In the genomic region with DNA sequence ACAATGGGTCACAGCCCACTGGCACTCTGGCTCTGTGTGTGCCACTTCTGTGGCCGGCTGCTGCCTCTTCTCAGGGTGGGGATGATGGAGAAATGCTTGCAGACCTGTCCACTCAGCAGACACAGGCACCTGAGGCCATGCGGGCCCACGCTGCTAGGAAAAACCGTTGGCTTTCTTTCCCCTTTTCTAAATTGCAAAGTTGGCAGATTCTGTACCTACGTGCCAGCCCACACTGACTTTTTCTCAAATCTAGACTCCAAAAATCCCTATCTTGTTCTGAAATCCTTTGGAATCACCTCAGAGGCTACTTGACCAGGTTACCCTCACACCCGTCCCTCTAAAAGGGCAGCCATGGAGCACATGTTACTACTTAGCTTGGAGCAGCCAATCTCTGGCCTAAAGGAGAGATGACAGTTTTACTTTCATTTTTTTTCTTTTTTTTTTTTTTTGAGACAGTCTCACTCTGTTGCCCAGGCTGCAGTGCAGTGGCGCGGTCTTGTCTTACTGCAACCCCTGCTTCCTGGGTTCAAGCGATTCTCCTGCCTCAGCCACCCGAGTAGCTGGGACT, we compare ENCODE assay signal across 13 cellular contexts.
DNase-seq lines count a peak whose midpoint lies in the region; ATAC-seq, FAIRE-seq and TF ChIP-seq lines count a peak whose summit lies in the region.
"Had no signal": no experiment of that assay in that cellular context is flagged by ENCODE, and none has a peak within 500 bp of the region (broad histone marks: within the 10 kb centered on the region; RNA-seq: fewer than 3 reads in every experiment).

No MANE protein-coding gene starts in this region.

- no peaks in the 10 kb centered on the region for H3K9me3 ChIP-seq in HepG2 (ENCODE audit: low read length)
- H3K9me3 ChIP-seq in right lobe of liver, result no peaks in the 10 kb centered on the region
- no peaks in the 10 kb centered on the region for H3K9me3 ChIP-seq in OCI-LY1 (ENCODE audit: low read length)
- H3K9me3 ChIP-seq in esophagus muscularis mucosa, result no peaks in the 10 kb centered on the region
- H3K9me3 ChIP-seq in uterus, result no peaks in the 10 kb centered on the region
- no peaks in the 10 kb centered on the region for H3K9me3 ChIP-seq in thyroid gland
- H3K9me3 ChIP-seq: upper lobe of right lung had no signal

- no peak overlapping the region for H3K27ac ChIP-seq in HepG2 (ENCODE audit: extremely low read length, insufficient read depth, low read length)
- H3K27ac ChIP-seq in right lobe of liver, result no peak overlapping the region
- peak overlapping the region; percentile 75 for H3K27ac ChIP-seq in OCI-LY1 (ENCODE audit: low read depth, low read length, poor library complexity, severe bottlenecking)
- H3K27ac ChIP-seq in esophagus muscularis mucosa (replicated peaks in 1 of 4), result peak overlapping the region; percentile 76 to 96 (median 91)
- peak overlapping the region; percentile 4 to 43 for H3K27ac ChIP-seq in uterus
- no peak overlapping the region for H3K27ac ChIP-seq in thyroid gland
- H3K27ac ChIP-seq: cardiac muscle cell, upper lobe of right lung had no signal

- CTCF ChIA-PET in HepG2 (lab: Yijun Ruan, JAX; ENCODE audit: low intra/inter-chr PET ratio, low total read pairs), result no interaction called here

- H3K4me3 ChIP-seq in HepG2 (replicated peaks in 1 of 3; ENCODE audit: insufficient read depth in 1 of 3, low read depth in 2 of 3, low read length in 3 of 3) (no peak overlapping the region), right lobe of liver (no peak overlapping the region), OCI-LY1 (ENCODE audit: low read depth, low read length, poor library complexity, severe bottlenecking) (no peak overlapping the region), esophagus muscularis mucosa (peak overlapping the region in 1 of 4 donors; percentile 3), uterus (no peak overlapping the region), thyroid gland (replicated peaks in 1 of 3) (no peak overlapping the region)
- H3K4me3 ChIP-seq: cardiac muscle cell, upper lobe of right lung had no signal

- no peak for DNase-seq in HepG2 (ENCODE audit: low spot score)
- DNase-seq in right lobe of liver, result no peak
- no peak for DNase-seq in esophagus muscularis mucosa (ENCODE audit: extremely low spot score)
- DNase-seq in uterus, result no peak
- no peak for DNase-seq in thyroid gland
- no peak for DNase-seq in stimulated activated CD4-positive, alpha-beta T cell treated with anti-CD3 and anti-CD28 coated beads, Interleukin-2, amount 100 ng/mL, for 24 hours
- DNase-seq in D721Med (ENCODE audit: insufficient read length, low spot score), result no peak
- DNase-seq: AML-193, NCI-H2171, OCI-M1, upper lobe of right lung had no signal

- ATAC-seq in HepG2 (no peak), right lobe of liver (no peak)
- ATAC-seq: upper lobe of right lung had no signal

- 98% methylated on average over 10 of the region's 10 CpGs for WGBS in HepG2 (ENCODE audit: low lambda C conversion rate)
- 77% methylated on average over 8 of the region's 10 CpGs for WGBS in right lobe of liver (ENCODE audit: insufficient coverage, low coverage, low lambda C conversion rate, missing lambda C conversion rate)
- WGBS in esophagus muscularis mucosa, result 70% methylated on average over 10 of the region's 10 CpGs
- WGBS in thyroid gland, 2 donors, result 82 to 87% methylated on average over 10 of the region's 10 CpGs

- BruUV-seq in HepG2 (replicated peaks; lab: Mats Ljungman, UMichigan), result no TSS peak

- H3K79me2 ChIP-seq in HepG2 (ENCODE audit: insufficient read depth, low read length) (peaks cover under 1% of the 10 kb centered on the region), OCI-LY1 (ENCODE audit: insufficient read depth, low read length) (no peaks in the 10 kb centered on the region)

- H3K36me3 ChIP-seq in HepG2 (replicated peaks in 1 of 2; ENCODE audit: control insufficient read depth in 1 of 2, insufficient read depth in 2 of 2, low read length in 2 of 2) (peaks cover 10 to 36% of the 10 kb centered on the region in 2 experiments; a peak in 4 of 5 replicates), right lobe of liver (peaks cover 0 to 9% (median 0%) of the 10 kb centered on the region in 4 donors), OCI-LY1 (ENCODE audit: insufficient read depth, low read length) (peaks cover 18% of the 10 kb centered on the region), esophagus muscularis mucosa (peaks cover 0 to 23% (median 6%) of the 10 kb centered on the region in 4 donors), uterus (no peaks in the 10 kb centered on the region), thyroid gland (peaks cover 0 to 6% of the 10 kb centered on the region in 2 donors)

- H4K20me1 ChIP-seq in HepG2 (ENCODE audit: insufficient read depth, low read length), result no peaks in the 10 kb centered on the region
- H4K20me1 ChIP-seq in OCI-LY1 (ENCODE audit: insufficient read depth, low read length), result no peaks in the 10 kb centered on the region

- no peaks in the 10 kb centered on the region for H3K9me2 ChIP-seq in OCI-LY1 (ENCODE audit: low read depth, low read length)

- no peak for TF ChIP-seq POLR2A in HepG2 (IDR thresholded peaks at IDR 0.05; ENCODE audit: insufficient read depth in 1 of 2, low read depth in 2 of 2, low read length in 2 of 2)
- TF ChIP-seq POLR2A in right lobe of liver (IDR thresholded peaks at IDR 0.05), result no peak
- no peak for TF ChIP-seq POLR2A in esophagus muscularis mucosa (IDR thresholded peaks at IDR 0.05; ENCODE audit: low read depth)
- no peak for TF ChIP-seq POLR2A in uterus (IDR thresholded peaks at IDR 0.05)
- no peak for TF ChIP-seq POLR2A in thyroid gland (IDR thresholded peaks at IDR 0.05)

- in situ Hi-C loops in HepG2 (cut with HindIII; ENCODE audit: extremely low pct_ligation_motif_present, low pct_unique_long_range_greater_than_20kb), result no loop called here

- H3K4me2 ChIP-seq in HepG2 (ENCODE audit: low read depth, low read length), result no peak overlapping the region
- H3K4me2 ChIP-seq in OCI-LY1 (ENCODE audit: low read length), result peak overlapping the region; percentile 6; the same call in 1 of the 2 replicates

- no peak for TF ChIP-seq CTCF in HepG2 (CRISPR knock-in tag; IDR thresholded peaks at IDR 0.05)
- no peak for TF ChIP-seq CTCF in right lobe of liver (IDR thresholded peaks at IDR 0.05)
- TF ChIP-seq CTCF in OCI-LY1 (IDR thresholded peaks at IDR 0.05; ENCODE audit: low read length), result no peak
- no peak for TF ChIP-seq CTCF in esophagus muscularis mucosa (IDR thresholded peaks at IDR 0.05)
- TF ChIP-seq CTCF in uterus (IDR thresholded peaks at IDR 0.05), result no peak
- no peak for TF ChIP-seq CTCF in thyroid gland (IDR thresholded peaks at IDR 0.05)
- no peak for TF ChIP-seq CTCF in D721Med (IDR thresholded peaks at IDR 0.05; ENCODE audit: insufficient read depth, missing control alignments)

- TF ChIP-seq RAD21 in HepG2 (CRISPR knock-in tag; IDR thresholded peaks at IDR 0.05), result no peak

- intact Hi-C loops in HepG2 (cut with micrococcal nuclease; ENCODE audit: unreplicated experiment), result no loop called here
- intact Hi-C loops in right lobe of liver (cut with DNase I), result no loop called here
- intact Hi-C loops in esophagus muscularis mucosa (cut with DNase I), result loop anchor here (10.0 kb wide), 1 partner anchor 317 kb away; no protein-coding TSS in a partner anchor
- intact Hi-C loops in uterus (cut with DNase I; ENCODE audit: low total_unique reads), result no loop called here
- intact Hi-C loops in thyroid gland (cut with DNase I), result no loop called here

- H3K9ac ChIP-seq in HepG2 (ENCODE audit: insufficient read depth, low read depth, low read length), result no peak overlapping the region
- H3K9ac ChIP-seq in OCI-LY1 (ENCODE audit: low read length), result peak overlapping the region; percentile 26; the same call in 1 of the 2 replicates

- no peak overlapping the region for H2AFZ ChIP-seq in HepG2 (ENCODE audit: low read length)
- no peak overlapping the region for H2AFZ ChIP-seq in OCI-LY1 (ENCODE audit: low read length)

- no peak for TF ChIP-seq EP300 in HepG2 (IDR thresholded peaks at IDR 0.05; ENCODE audit: low read depth in 2 of 2, low read length in 2 of 2)
- no peak for TF ChIP-seq EP300 in HepG2 (CRISPR knock-in tag; IDR thresholded peaks at IDR 0.05; ENCODE audit: borderline replicate concordance)
- no peak for TF ChIP-seq EP300 in esophagus muscularis mucosa (IDR thresholded peaks at IDR 0.05)

- FAIRE-seq in HepG2 (lab: Jason Lieb, UNC), result no peak
- no peak for FAIRE-seq in D721Med (lab: Jason Lieb, UNC)

- POLR2A ChIA-PET in HepG2 (lab: Yijun Ruan, JAX), result no interaction called here

- H3K4me1 ChIP-seq in HepG2 (ENCODE audit: insufficient read depth, low read length) (no peaks in the 10 kb centered on the region), right lobe of liver (peaks cover 0 to 11% (median 0%) of the 10 kb centered on the region in 4 donors), OCI-LY1 (ENCODE audit: insufficient read depth, low read length, severe bottlenecking) (peaks cover 95% of the 10 kb centered on the region), esophagus muscularis mucosa (peaks cover 53 to 100% (median 100%) of the 10 kb centered on the region in 4 donors), uterus (peaks cover 22 to 23% of the 10 kb centered on the region in 2 donors), thyroid gland (peaks cover 5% of the 10 kb centered on the region in 2 donors)

- H3F3A ChIP-seq in OCI-LY1 (ENCODE audit: insufficient read depth, low read length), result no peaks in the 10 kb centered on the region; the same call in 1 of the 2 replicates

- H3K27me3 ChIP-seq in HepG2 (ENCODE audit: control insufficient read depth in 1 of 2, insufficient read depth in 2 of 2, low read length in 2 of 2) (no peaks in the 10 kb centered on the region), right lobe of liver (no peaks in the 10 kb centered on the region), OCI-LY1 (ENCODE audit: insufficient read depth, low read length) (no peaks in the 10 kb centered on the region), esophagus muscularis mucosa (no peaks in the 10 kb centered on the region), uterus (no peaks in the 10 kb centered on the region), thyroid gland (no peaks in the 10 kb centered on the region)
- H3K27me3 ChIP-seq: cardiac muscle cell, upper lobe of right lung had no signal

TF ChIP-seq in HepG2, 621 proteins besides CTCF, POLR2A, EP300 and RAD21 (continues in another document):
- TF ChIP-seq MAFK (conservative IDR thresholded peaks at IDR 0.05 in 1 of 2, IDR thresholded peaks at IDR 0.05 in 1 of 2; ENCODE audit: low read length in 2 of 2), result peak; percentile 70 to 77
- TF ChIP-seq, protein P1, sequence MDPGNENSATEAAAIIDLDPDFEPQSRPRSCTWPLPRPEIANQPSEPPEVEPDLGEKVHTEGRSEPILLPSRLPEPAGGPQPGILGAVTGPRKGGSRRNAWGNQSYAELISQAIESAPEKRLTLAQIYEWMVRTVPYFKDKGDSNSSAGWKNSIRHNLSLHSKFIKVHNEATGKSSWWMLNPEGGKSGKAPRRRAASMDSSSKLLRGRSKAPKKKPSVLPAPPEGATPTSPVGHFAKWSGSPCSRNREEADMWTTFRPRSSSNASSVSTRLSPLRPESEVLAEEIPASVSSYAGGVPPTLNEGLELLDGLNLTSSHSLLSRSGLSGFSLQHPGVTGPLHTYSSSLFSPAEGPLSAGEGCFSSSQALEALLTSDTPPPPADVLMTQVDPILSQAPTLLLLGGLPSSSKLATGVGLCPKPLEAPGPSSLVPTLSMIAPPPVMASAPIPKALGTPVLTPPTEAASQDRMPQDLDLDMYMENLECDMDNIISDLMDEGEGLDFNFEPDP (CRISPR knock-in tag; conservative IDR thresholded peaks at IDR 0.05), result no peak
- TF ChIP-seq RBM39 (IDR thresholded peaks at IDR 0.05; ENCODE audit: low read depth, low read length, poor library complexity, severe bottlenecking), result no peak

Comparison
In these comparisons a context has a peak if more than half of its experiments do, and no peak if none do; other contexts are left out.
1. H3K27ac ChIP-seq: peak in OCI-LY1 (single experiment), esophagus muscularis mucosa (4 of 4) and uterus (2 of 2); none in HepG2 (single experiment), right lobe of liver (0 of 3) and thyroid gland (0 of 3).